Comparison of ENCODE assay signal across 1 cellular context in the genomic region with DNA sequence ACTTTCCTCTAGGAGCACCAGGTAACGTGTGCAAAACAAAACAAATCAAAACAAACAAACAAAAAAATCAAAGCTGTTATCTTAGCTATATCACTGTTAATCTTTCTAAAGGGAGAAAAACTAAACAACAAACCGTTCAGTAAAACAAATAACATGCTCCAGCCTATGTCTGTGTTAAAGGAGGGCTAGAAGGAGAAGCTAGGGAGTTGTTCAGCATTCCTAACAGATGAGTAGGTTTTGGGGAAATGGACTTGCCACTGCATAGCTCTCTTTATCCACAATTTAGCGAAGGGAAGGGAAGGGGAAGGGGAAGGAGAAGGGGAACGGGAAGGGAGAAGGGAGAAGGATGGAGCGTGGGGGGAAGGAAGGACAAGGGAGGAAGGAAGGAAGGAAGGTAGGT.
TF ChIP-seq lines count a peak whose summit lies in the region.

No MANE protein-coding gene starts in this region.

TF ChIP-seq in H1, 55 proteins besides CTCF, POLR2A, EP300 and RAD21:
- TF ChIP-seq FOSL1 (IDR thresholded peaks at IDR 0.05; ENCODE audit: insufficient read depth, low read depth, low read length) (no peak), CHD2 (IDR thresholded peaks at IDR 0.05; ENCODE audit: low read length) (no peak), HDAC2 (IDR thresholded peaks at IDR 0.05; ENCODE audit: borderline replicate concordance in 1 of 2, low read depth in 2 of 2, low read length in 2 of 2) (no peak)
